16 cellular contexts compared by ENCODE assay signal in the genomic region with DNA sequence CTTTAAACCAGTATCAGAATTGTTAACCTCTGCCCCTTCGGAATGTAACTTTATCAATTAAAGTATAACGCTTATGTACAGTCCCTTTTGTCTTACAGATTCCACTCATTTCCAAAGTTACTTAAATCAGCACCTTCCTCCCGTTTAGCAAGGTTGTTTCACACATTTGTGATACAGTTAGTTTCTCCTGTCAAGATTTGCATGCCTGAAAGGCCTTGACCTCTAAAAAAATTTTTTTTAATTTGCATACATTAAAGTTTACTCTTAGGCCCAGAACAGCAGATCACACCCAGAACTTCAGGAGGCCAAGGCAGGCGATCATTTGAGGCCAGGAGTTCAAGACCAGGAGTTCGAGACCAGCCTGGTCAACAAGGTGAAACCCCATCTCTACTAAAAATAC. TPM values are rescaled to one million over a fixed set of nuclear protein-coding genes. Genes with fewer than 3 reads are reported as not detected.
A peak's percentile ranks its signal among the peaks of the same experiment; 100 is the strongest.
DNase-seq lines count a peak whose midpoint lies in the region; ATAC-seq, FAIRE-seq and TF ChIP-seq lines count a peak whose summit lies in the region.
"Had no signal": no experiment of that assay in that cellular context is flagged by ENCODE, and none has a peak within 500 bp of the region (broad histone marks: within the 10 kb centered on the region; RNA-seq: fewer than 3 reads in every experiment).

No MANE protein-coding gene starts in this region.

- TF ChIP-seq EP300 in GM12878 (IDR thresholded peaks at IDR 0.05; ENCODE audit: borderline replicate concordance in 1 of 2, control insufficient read depth in 1 of 2, low read depth in 2 of 2, low read length in 2 of 2): no peak

- dilution Hi-C loops in mammary epithelial cell (cut with HindIII; ENCODE audit: low sequenced_read_pairs): no loop called here

- no peak for TF ChIP-seq RAD21 in GM12878 (IDR thresholded peaks at IDR 0.05; ENCODE audit: insufficient read depth, low read depth, low read length)

- H3K4me3 ChIP-seq in mammary epithelial cell (replicated peaks in 1 of 3; ENCODE audit: insufficient read depth in 1 of 3, low read depth in 2 of 3, low read length in 3 of 3): no peak overlapping the region
- no peak overlapping the region for H3K4me3 ChIP-seq in GM12878
- H3K4me3 ChIP-seq: BLaER1 treated with 17β-estradiol and CSF1 and Interleukin-3, amounts not matched to agents 10 nM and 100 nM; GM23338 had no signal

- H3K27me3 ChIP-seq in mammary epithelial cell (ENCODE audit: insufficient read depth, low read length) (no peaks in the 10 kb centered on the region), GM12878 (replicated peaks in 1 of 2; ENCODE audit: control insufficient read depth in 2 of 2, insufficient read depth in 2 of 2, low read length in 1 of 2) (no peaks in the 10 kb centered on the region)
- H3K27me3 ChIP-seq: BLaER1 treated with 17β-estradiol and CSF1 and Interleukin-3, amounts not matched to agents 10 nM and 100 nM had no signal

- peaks cover 98% of the 10 kb centered on the region for H3K79me2 ChIP-seq in mammary epithelial cell (ENCODE audit: insufficient read depth, low read length)
- peaks cover 44% of the 10 kb centered on the region for H3K79me2 ChIP-seq in GM12878 (ENCODE audit: control insufficient read depth, insufficient read depth, low read length)

- H3K9ac ChIP-seq in mammary epithelial cell (ENCODE audit: insufficient read depth, low read length) (no peak overlapping the region), GM12878 (ENCODE audit: control insufficient read depth, insufficient read depth, low read length) (no peak overlapping the region)

- RAD21 ChIA-PET in GM12878 (lab: Charles Lee; ENCODE audit: unreplicated experiment): interaction anchor here (0.6 kb wide), 1 partner anchor 315 kb away, joined by 3 read pairs; no protein-coding TSS in a partner anchor

- H3K27me3 Mint-ChIP-seq in MCF 10A (ENCODE audit: insufficient read depth, unreplicated experiment): no peaks in the 10 kb centered on the region
- H3K27me3 Mint-ChIP-seq in progenitor cell of endocrine pancreas: no peaks in the 10 kb centered on the region
- H3K27me3 Mint-ChIP-seq in activated T-helper 1 cell treated with anti-CD3 and anti-CD28 coated beads, Interleukin-12 subunit alpha, Interleukin-12 subunit beta, Interleukin-2, Interleukin-4 antibody, amounts not matched to agents 30 ng/mL and 10 ng/mL and 1 ng/mL, durations not matched to agents 14 hours and 24 hours and 36 hours (ENCODE audit: insufficient read depth): no peaks in the 10 kb centered on the region
- H3K27me3 Mint-ChIP-seq: CD4-positive, alpha-beta T cell had no signal

- H3K9me3 ChIP-seq in mammary epithelial cell (replicated peaks; ENCODE audit: insufficient read depth, low read length) (no peaks in the 10 kb centered on the region), GM12878 (replicated peaks; ENCODE audit: control insufficient read depth, insufficient read depth, low read length) (no peaks in the 10 kb centered on the region)
- H3K9me3 ChIP-seq: BLaER1 treated with 17β-estradiol and CSF1 and Interleukin-3, amounts not matched to agents 10 nM and 100 nM had no signal

- no peaks in the 10 kb centered on the region for H3K9me3 Mint-ChIP-seq in MCF 10A (ENCODE audit: unreplicated experiment)
- no peaks in the 10 kb centered on the region for H3K9me3 Mint-ChIP-seq in progenitor cell of endocrine pancreas (ENCODE audit: low read depth)
- no peaks in the 10 kb centered on the region for H3K9me3 Mint-ChIP-seq in activated T-helper 1 cell treated with anti-CD3 and anti-CD28 coated beads, Interleukin-12 subunit alpha, Interleukin-12 subunit beta, Interleukin-2, Interleukin-4 antibody, amounts not matched to agents 30 ng/mL and 10 ng/mL and 1 ng/mL, durations not matched to agents 14 hours and 24 hours and 36 hours
- H3K9me3 Mint-ChIP-seq: CD4-positive, alpha-beta T cell; GM23338 had no signal

- no peak for TF ChIP-seq CTCF in MCF 10A (IDR thresholded peaks at IDR 0.05; ENCODE audit: unreplicated experiment)
- TF ChIP-seq CTCF in mammary epithelial cell (conservative IDR thresholded peaks at IDR 0.05 in 1 of 2, IDR thresholded peaks at IDR 0.05 in 1 of 2; ENCODE audit: extremely low read depth in 1 of 2, insufficient read depth in 1 of 2, low read depth in 1 of 2, low read length in 2 of 2): no peak
- TF ChIP-seq CTCF in GM12878 (IDR thresholded peaks at IDR 0.05 in 2 of 3, conservative IDR thresholded peaks at IDR 0.05 in 1 of 3; ENCODE audit: control insufficient read depth in 2 of 3, extremely low read depth in 1 of 3, insufficient read depth in 1 of 3, low read depth in 3 of 3, low read length in 3 of 3): no peak
- no peak for TF ChIP-seq CTCF in progenitor cell of endocrine pancreas (IDR thresholded peaks at IDR 0.05; ENCODE audit: unreplicated experiment)

- no peak overlapping the region for H3K4me3 Mint-ChIP-seq in MCF 10A (ENCODE audit: unreplicated experiment)
- H3K4me3 Mint-ChIP-seq in progenitor cell of endocrine pancreas (ENCODE audit: low read depth): no peak overlapping the region
- no peak overlapping the region for H3K4me3 Mint-ChIP-seq in activated T-helper 1 cell treated with anti-CD3 and anti-CD28 coated beads, Interleukin-12 subunit alpha, Interleukin-12 subunit beta, Interleukin-2, Interleukin-4 antibody, amounts not matched to agents 30 ng/mL and 10 ng/mL and 1 ng/mL, durations not matched to agents 14 hours and 24 hours and 36 hours
- H3K4me3 Mint-ChIP-seq: CD4-positive, alpha-beta T cell; GM23338 had no signal

- H3K27ac Mint-ChIP-seq in MCF 10A (ENCODE audit: low read depth, unreplicated experiment) (peak overlapping the region; percentile 32), progenitor cell of endocrine pancreas (peak overlapping the region; percentile 40)
- no peak overlapping the region for H3K27ac Mint-ChIP-seq in activated T-helper 1 cell treated with anti-CD3 and anti-CD28 coated beads, Interleukin-12 subunit alpha, Interleukin-12 subunit beta, Interleukin-2, Interleukin-4 antibody, amounts not matched to agents 30 ng/mL and 10 ng/mL and 1 ng/mL, durations not matched to agents 14 hours and 24 hours and 36 hours
- H3K27ac Mint-ChIP-seq: CD4-positive, alpha-beta T cell; GM23338 had no signal

- H4K20me1 ChIP-seq in mammary epithelial cell (ENCODE audit: insufficient read depth, low read length) (no peaks in the 10 kb centered on the region), GM12878 (ENCODE audit: control insufficient read depth, insufficient read depth) (no peaks in the 10 kb centered on the region)

- POLR2A ChIA-PET in MCF 10A (lab: Yijun Ruan, JAX) (interaction anchor here (2.0 kb wide), 1 partner anchor 8 kb away, joined by 5 read pairs; the partner anchor contains the start of gene INO80), GM12878 (lab: Charles Lee) (interaction anchor here (1.0 kb wide), 1 partner anchor 9 kb away, joined by 4 read pairs; the partner anchor contains the start of gene INO80)

- peaks cover 25% of the 10 kb centered on the region for H3K36me3 Mint-ChIP-seq in MCF 10A (ENCODE audit: insufficient read depth, unreplicated experiment)
- peaks cover 10% of the 10 kb centered on the region for H3K36me3 Mint-ChIP-seq in progenitor cell of endocrine pancreas (ENCODE audit: insufficient read depth)
- H3K36me3 Mint-ChIP-seq in activated T-helper 1 cell treated with anti-CD3 and anti-CD28 coated beads, Interleukin-12 subunit alpha, Interleukin-12 subunit beta, Interleukin-2, Interleukin-4 antibody, amounts not matched to agents 30 ng/mL and 10 ng/mL and 1 ng/mL, durations not matched to agents 14 hours and 24 hours and 36 hours (ENCODE audit: low read depth): peaks cover 14% of the 10 kb centered on the region

- H3K27ac ChIP-seq in mammary epithelial cell (ENCODE audit: insufficient read depth, low read depth, low read length) (no peak overlapping the region), GM12878 (ENCODE audit: control insufficient read depth, insufficient read depth) (no peak overlapping the region)

- BruUV-seq in MCF 10A (replicated peaks; lab: Mats Ljungman, UMichigan) (no TSS peak), mammary epithelial cell (replicated peaks; lab: Mats Ljungman, UMichigan) (no TSS peak), GM12878 (replicated peaks; lab: Mats Ljungman, UMichigan) (TSS peak; percentile 9)

- intact Hi-C loops in MCF 10A (cut with micrococcal nuclease) (no loop called here), mammary epithelial cell (cut with micrococcal nuclease) (no loop called here), GM12878 (cut with micrococcal nuclease; ENCODE audit: unreplicated experiment) (no loop called here)
- intact Hi-C loops in activated T-helper 1 cell treated with anti-CD3 and anti-CD28 coated beads, Interleukin-12 subunit alpha, Interleukin-12 subunit beta, Interleukin-2, Interleukin-4 antibody, amounts not matched to agents 30 ng/mL and 10 ng/mL and 1 ng/mL, durations not matched to agents 14 hours and 24 hours and 36 hours (cut with micrococcal nuclease): no loop called here

- H3K4me1 Mint-ChIP-seq in MCF 10A (ENCODE audit: insufficient read depth, unreplicated experiment) (peaks cover 5% of the 10 kb centered on the region), progenitor cell of endocrine pancreas (ENCODE audit: low read depth) (peaks cover 5% of the 10 kb centered on the region)
- H3K4me1 Mint-ChIP-seq in activated T-helper 1 cell treated with anti-CD3 and anti-CD28 coated beads, Interleukin-12 subunit alpha, Interleukin-12 subunit beta, Interleukin-2, Interleukin-4 antibody, amounts not matched to agents 30 ng/mL and 10 ng/mL and 1 ng/mL, durations not matched to agents 14 hours and 24 hours and 36 hours (ENCODE audit: low read depth): peaks cover 7% of the 10 kb centered on the region
- H3K4me1 Mint-ChIP-seq: GM23338 had no signal

- SMC1A ChIA-PET in GM12878 (lab: Charles Lee; ENCODE audit: uncharacterized antibody, unreplicated experiment): interaction anchor here (0.6 kb wide), 1 partner anchor 180 kb away, joined by 4 read pairs; no protein-coding TSS in a partner anchor

- CTCF ChIA-PET in MCF 10A (lab: Yijun Ruan, JAX): interaction anchor here (1.2 kb wide), 1 partner anchor 31 kb away, joined by 3 read pairs; no protein-coding TSS in a partner anchor
- CTCF ChIA-PET in mammary epithelial cell (lab: Charles Lee; ENCODE audit: low non-redundant PET): no interaction called here
- CTCF ChIA-PET in GM12878 (lab: Yijun Ruan, JAX): no interaction called here

- FAIRE-seq in GM12878 (lab: Jason Lieb, UNC): no peak
- FAIRE-seq: GM12891 had no signal

- ATAC-seq in GM12878 (peak; percentile 65), HG03139 (IDR thresholded peaks at IDR 0.05; ENCODE audit: unreplicated experiment) (no peak), HG03280 (IDR thresholded peaks at IDR 0.05; ENCODE audit: unreplicated experiment) (no peak)
- ATAC-seq: GM23338 had no signal

- TF ChIP-seq POLR2A in GM12878 (IDR thresholded peaks at IDR 0.05; ENCODE audit: low read depth, low read length): no peak

- H3K36me3 ChIP-seq in mammary epithelial cell (ENCODE audit: insufficient read depth, low read length) (peaks cover 5% of the 10 kb centered on the region), GM12878 (ENCODE audit: control insufficient read depth in 2 of 2, insufficient read depth in 2 of 2, low read length in 1 of 2) (peaks cover 0 to 3% of the 10 kb centered on the region in 2 experiments; a peak in 2 of 4 replicates)

- no peak overlapping the region for H2AFZ ChIP-seq in mammary epithelial cell (ENCODE audit: low read depth, low read length)
- no peak overlapping the region for H2AFZ ChIP-seq in GM12878 (ENCODE audit: control insufficient read depth, low read depth, low read length)
- H2AFZ ChIP-seq: GM23338 had no signal

- in situ Hi-C loops in mammary epithelial cell (cut with MboI; ENCODE audit: low sequenced_read_pairs in 2 of 2): no loop called here
- in situ Hi-C loops in GM12878 (cut with MboI): no loop called here

- 87% methylated on average over 5 of the region's 5 CpGs for WGBS in mammary epithelial cell (ENCODE audit: low coverage, missing lambda C conversion rate)
- 61% methylated on average over 5 of the region's 5 CpGs for WGBS in GM12878 (ENCODE audit: insufficient coverage, insufficient replicate concordance, low lambda C conversion rate, missing lambda C conversion rate)

- DNase-seq in MCF 10A (ENCODE audit: unreplicated experiment) (no peak), mammary epithelial cell (no peak), NCI-H526 treated with DMSO at 0.1 percent for 48 hours (lab: John Stamatoyannopoulos, UW) (peak; percentile 1), GM12878 (ENCODE audit: low read depth, low spot score) (no peak), progenitor cell of endocrine pancreas (ENCODE audit: low spot score, unreplicated experiment) (no peak)
- no peak for DNase-seq in activated T-helper 1 cell treated with anti-CD3 and anti-CD28 coated beads, Interleukin-12 subunit alpha, Interleukin-12 subunit beta, Interleukin-2, Interleukin-4 antibody, amounts not matched to agents 30 ng/mL and 10 ng/mL and 1 ng/mL, durations not matched to agents 14 hours and 24 hours and 36 hours (ENCODE audit: low spot score)
- DNase-seq: ACHN; Calu3; CD4-positive, alpha-beta T cell; DMS 273 treated with DMSO at 0.1 percent for 48 hours; H7 had no signal

- H3K4me2 ChIP-seq in mammary epithelial cell (ENCODE audit: insufficient read depth, low read depth, low read length) (no peak overlapping the region), GM12878 (ENCODE audit: control insufficient read depth, insufficient read depth) (no peak overlapping the region)
- H3K4me2 ChIP-seq: GM23338 had no signal

- H3K4me1 ChIP-seq in mammary epithelial cell (ENCODE audit: insufficient read depth, low read length): no peaks in the 10 kb centered on the region
- H3K4me1 ChIP-seq in GM12878 (ENCODE audit: control insufficient read depth, insufficient read depth, low read length): no peaks in the 10 kb centered on the region

RNA-seq across cellular contexts. Expression of gene INO80, which starts 9.1 kb away (rescaled TPM):
- total RNA-seq in MCF 10A (2022) (32.3 and 33.8 TPM in 2 replicates), mammary epithelial cell (10 to 100 TPM; 14.0 to 28.0 TPM), GM12878 (2014; rRNA removed) (22.8 and 24.5 TPM in 2 replicates), GM12878 (2014; rRNA removed; fragmentation: Illumina TruSeq; extraction: Trizol) (18.6 and 22.7 TPM in 2 replicates), GM12878 (2021) (24.4 and 25.0 TPM in 2 replicates), progenitor cell of endocrine pancreas (25.9 and 28.1 TPM in 2 replicates)
- polyA plus RNA-seq in mammary epithelial cell (4.0 TPM), GM12878 (2011; rRNA removed) (4.9 and 6.7 TPM in 2 replicates), GM12878 (2014; fragmentation: Illumina TruSeq; extraction: Trizol) (19.2 and 23.4 TPM in 2 replicates), GM12878 (2014; fragmentation: Nextera tagmentation; extraction: Ambion mirVana) (1 to 10 TPM; 4.5 to 5.0 TPM), GM12878 (2014; rRNA removed) (20.1 and 23.1 TPM in 2 replicates), GM12878 (2016; fragmentation: Nextera tagmentation; extraction: Ambion mirVana) (1 to 10 TPM; 9.7 TPM)
- 32.1 TPM for polyA minus RNA-seq in mammary epithelial cell
- total RNA-seq in GM12878 (2013; cell fraction: nucleolus; rRNA removed): 59.4 and 61.7 TPM in 2 replicates
- 5.8 TPM for polyA plus RNA-seq in GM12878 (2011; ENCODE audit: low read depth)
- polyA plus RNA-seq in GM12878 (2011; cell fraction: cytosol; rRNA removed): 6.8 and 7.0 TPM in 2 replicates
- 9.0 and 12.8 TPM in 2 replicates for polyA plus RNA-seq in GM12878 (2011; cell fraction: nucleus; rRNA removed)
- polyA plus RNA-seq in GM12878 (2012): 8.6 and 9.7 TPM in 2 replicates
- polyA minus RNA-seq in GM12878 (2011; rRNA and poly(A)+ RNA removed): 9.6 and 12.8 TPM in 2 replicates
- 5.7 and 10.0 TPM in 2 replicates for polyA minus RNA-seq in GM12878 (2011; cell fraction: cytosol; rRNA and poly(A)+ RNA removed)
- 13.8 and 14.5 TPM in 2 replicates for polyA minus RNA-seq in GM12878 (2011; cell fraction: nucleus; rRNA and poly(A)+ RNA removed)
- total RNA-seq in activated T-helper 1 cell treated with anti-CD3 and anti-CD28 coated beads, Interleukin-12 subunit alpha, Interleukin-12 subunit beta, Interleukin-2, Interleukin-4 antibody, amounts not matched to agents 30 ng/mL and 10 ng/mL and 1 ng/mL, durations not matched to agents 14 hours and 24 hours and 36 hours: 39.2 and 39.6 TPM in 2 replicates
